In genomic region chr4:162732871-162733270, GRCh38 we compare ENCODE assay signal across 22 cellular contexts.
DNase-seq lines count a peak whose midpoint lies in the region; ATAC-seq, FAIRE-seq and TF ChIP-seq lines count a peak whose summit lies in the region.
"Had no signal": no experiment of that assay in that cellular context is flagged by ENCODE, and none has a peak within 500 bp of the region (broad histone marks: within the 10 kb centered on the region; RNA-seq: fewer than 3 reads in every experiment).

No MANE protein-coding gene starts in this region.

- H2BK120ac ChIP-seq in H1 (replicated peaks; ENCODE audit: low read depth, low read length), result no peak overlapping the region

- no peak overlapping the region for H4K91ac ChIP-seq in H1 (replicated peaks; ENCODE audit: insufficient read length, low read length)

- H3K27ac ChIP-seq in GM23338 (ENCODE audit: low read depth) (no peak overlapping the region), SK-N-SH (ENCODE audit: low read depth in 2 of 2, low read length in 1 of 2) (peak overlapping the region in 1 of 2 experiments; percentile 39; a peak in 1 of 4 replicates), H1 (ENCODE audit: low read depth, low read length) (no peak overlapping the region)
- H3K27ac ChIP-seq: HL-60 had no signal

- no peak overlapping the region for H3K18ac ChIP-seq in H1 (ENCODE audit: extremely low read depth, low read length)

- peak; percentile 7 for DNase-seq in GM23338 (ENCODE audit: low spot score)
- DNase-seq in SK-N-SH, result no peak
- no peak for DNase-seq in H1 (ENCODE audit: low read depth in 1 of 2, low spot score in 2 of 2)
- no peak for DNase-seq in sciatic nerve (ENCODE audit: low spot score)
- DNase-seq in stimulated activated CD4-positive, alpha-beta T cell treated with anti-CD3 and anti-CD28 coated beads, Interleukin-4, amount 100 ng/mL, for 1 hour, result no peak
- DNase-seq in 8988T, result no peak
- DNase-seq: C1 segment of cervical spinal cord; CD8-positive, alpha-beta T cell; EL; GF-D8; H9; HFFc6; KBM-7; NCI-H1092 treated with DMSO at 0.1 percent for 48 hours; NCI-H1436 treated with DMSO at 0.1 percent for 48 hours; NCI-H1930; NCI-H510A; SIG-M5 had no signal

- WGBS in SK-N-SH (ENCODE audit: low lambda C conversion rate), result 32% methylated on average over 6 of the region's 6 CpGs
- 81% methylated on average over 6 of the region's 6 CpGs; no CpG with 5 or more reads in 1 of the 2 experiments for WGBS in H1 (ENCODE audit: extremely low coverage in 1 of 2, insufficient coverage in 1 of 2, insufficient read length in 1 of 2, insufficient replicate concordance in 2 of 2, low coverage in 1 of 2, low lambda C conversion rate in 2 of 2, missing lambda C conversion rate in 1 of 2), 2 experiments

- no peak overlapping the region for H3K4me3 Mint-ChIP-seq in GM23338
- H3K4me3 Mint-ChIP-seq: CD8-positive, alpha-beta T cell; H9; HFFc6 had no signal

- H2AK5ac ChIP-seq in H1 (ENCODE audit: low read depth, low read length), result no peak overlapping the region

- H3K14ac ChIP-seq in H1 (ENCODE audit: insufficient read length), result no peak overlapping the region

- H3K4me1 ChIP-seq in GM23338 (ENCODE audit: insufficient read depth) (no peaks in the 10 kb centered on the region), SK-N-SH (ENCODE audit: control insufficient read depth in 1 of 2, insufficient read depth in 2 of 2, low read depth in 1 of 2, low read length in 1 of 2) (no peaks in the 10 kb centered on the region; a peak in 1 of 4 replicates), H1 (replicated peaks in 1 of 4; ENCODE audit: control insufficient read depth in 3 of 4, insufficient read depth in 4 of 4, low read length in 3 of 4) (no peaks in the 10 kb centered on the region)

- no peaks in the 10 kb centered on the region for H3K79me1 ChIP-seq in H1 (ENCODE audit: low read depth, low read length)

- H3K9me3 ChIP-seq in SK-N-SH (no peaks in the 10 kb centered on the region), H1 (ENCODE audit: insufficient read depth in 2 of 2, low read depth in 1 of 2, low read length in 1 of 2) (no peaks in the 10 kb centered on the region)

- H2BK5ac ChIP-seq in H1 (ENCODE audit: low read depth, low read length), result no peak overlapping the region

- no peaks in the 10 kb centered on the region for H3K36me3 ChIP-seq in GM23338 (ENCODE audit: insufficient read depth)
- H3K36me3 ChIP-seq in SK-N-SH (replicated peaks in 1 of 2; ENCODE audit: control insufficient read depth in 1 of 2, insufficient read depth in 2 of 2, low read length in 1 of 2), result no peaks in the 10 kb centered on the region
- H3K36me3 ChIP-seq in H1 (ENCODE audit: control insufficient read depth in 2 of 4, insufficient read depth in 4 of 4, low read length in 3 of 4), result no peaks in the 10 kb centered on the region

- POLR2A ChIA-PET in SK-N-SH (lab: Yijun Ruan, JAX) (no interaction called here), H1 (lab: Charles Lee; ENCODE audit: partially characterized antibody) (no interaction called here)

- H3K27me3 Mint-ChIP-seq in GM23338 (ENCODE audit: insufficient read depth, low read depth, poor library complexity), result no peaks in the 10 kb centered on the region

- H4K20me1 ChIP-seq in GM23338 (replicated peaks; ENCODE audit: insufficient read depth) (no peaks in the 10 kb centered on the region), SK-N-SH (ENCODE audit: insufficient read depth) (no peaks in the 10 kb centered on the region), H1 (replicated peaks in 1 of 2; ENCODE audit: control insufficient read depth in 1 of 2, insufficient read depth in 2 of 2, low read length in 2 of 2) (no peaks in the 10 kb centered on the region)

- no peaks in the 10 kb centered on the region for H3K27me3 ChIP-seq in GM23338 (ENCODE audit: insufficient read depth)
- no peaks in the 10 kb centered on the region for H3K27me3 ChIP-seq in SK-N-SH (ENCODE audit: insufficient read depth)
- H3K27me3 ChIP-seq in H1 (replicated peaks in 1 of 4; ENCODE audit: control insufficient read depth in 3 of 4, extremely low read depth in 1 of 4, insufficient read depth in 3 of 4, low read length in 3 of 4), result no peaks in the 10 kb centered on the region

- TF ChIP-seq POLR2A in H1 (IDR thresholded peaks at IDR 0.05; ENCODE audit: control extremely low read depth in 1 of 2, low read depth in 2 of 2, low read length in 2 of 2), result no peak

- H3K9ac ChIP-seq in SK-N-SH (no peak overlapping the region), H1 (replicated peaks in 1 of 4; ENCODE audit: extremely low read depth in 1 of 4, low read depth in 3 of 4, low read length in 3 of 4) (no peak overlapping the region)

- H3K23ac ChIP-seq in H1 (ENCODE audit: insufficient read length), result no peak overlapping the region

- no peaks in the 10 kb centered on the region for H3K79me2 ChIP-seq in GM23338 (replicated peaks; ENCODE audit: insufficient read depth)
- no peaks in the 10 kb centered on the region for H3K79me2 ChIP-seq in SK-N-SH (ENCODE audit: insufficient read depth)
- H3K79me2 ChIP-seq in H1 (ENCODE audit: control insufficient read depth in 1 of 2, insufficient read depth in 2 of 2, low read length in 2 of 2), result no peaks in the 10 kb centered on the region

- no peak overlapping the region for H3K4me2 ChIP-seq in GM23338
- no peak overlapping the region for H3K4me2 ChIP-seq in SK-N-SH
- no peak overlapping the region for H3K4me2 ChIP-seq in H1 (ENCODE audit: insufficient read depth in 1 of 2, low read depth in 2 of 2, low read length in 2 of 2)

- H3K23me2 ChIP-seq in H1 (ENCODE audit: low read depth, low read length), result no peaks in the 10 kb centered on the region

- TF ChIP-seq EP300 in SK-N-SH (IDR thresholded peaks at IDR 0.05; ENCODE audit: borderline replicate concordance in 1 of 2, low read depth in 1 of 2, low read length in 1 of 2) (no peak), H1 (IDR thresholded peaks at IDR 0.05; ENCODE audit: borderline replicate concordance in 1 of 2, low read depth in 2 of 2, low read length in 2 of 2) (no peak)

- CTCF ChIA-PET in SK-N-SH (lab: Yijun Ruan, JAX), result no interaction called here
- CTCF ChIA-PET in H1 (lab: Charles Lee; ENCODE audit: partially characterized antibody), result no interaction called here

- H3K4me3 ChIP-seq in GM23338, result no peak overlapping the region
- no peak overlapping the region for H3K4me3 ChIP-seq in SK-N-SH (ENCODE audit: low read depth in 2 of 2, low read length in 1 of 2)
- no peak overlapping the region for H3K4me3 ChIP-seq in H1 (ENCODE audit: extremely low read depth in 1 of 4, insufficient read depth in 2 of 4, low read depth in 3 of 4, low read length in 4 of 4)

- H2AFZ ChIP-seq in GM23338 (peak overlapping the region; percentile 90), SK-N-SH (ENCODE audit: low read depth) (no peak overlapping the region), H1 (ENCODE audit: low read length) (peak overlapping the region; percentile 56)

- no peak overlapping the region for H2BK15ac ChIP-seq in H1 (ENCODE audit: low read length)

- H4K5ac ChIP-seq in H1 (ENCODE audit: insufficient read length, low read depth, low read length), result no peak overlapping the region

- H3K27ac Mint-ChIP-seq in GM23338, result no peak overlapping the region
- H3K27ac Mint-ChIP-seq: CD8-positive, alpha-beta T cell; HFFc6 had no signal

- H3K4me1 Mint-ChIP-seq in GM23338, result no peaks in the 10 kb centered on the region
- H3K4me1 Mint-ChIP-seq: H9 had no signal

- TF ChIP-seq RAD21 in SK-N-SH (IDR thresholded peaks at IDR 0.05; ENCODE audit: low read length) (no peak), H1 (IDR thresholded peaks at IDR 0.05 in 1 of 2, conservative IDR thresholded peaks at IDR 0.05 in 1 of 2; ENCODE audit: low read depth in 2 of 2, low read length in 2 of 2) (no peak)

- no peaks in the 10 kb centered on the region for H3K9me2 ChIP-seq in GM23338 (ENCODE audit: insufficient read depth)
- H3K9me2 ChIP-seq in SK-N-SH, result no peaks in the 10 kb centered on the region

- no peak overlapping the region for H4K8ac ChIP-seq in H1 (ENCODE audit: extremely low read depth, insufficient read depth, low read length)

- intact Hi-C loops in sciatic nerve (cut with DNase I), result no loop called here

- no peak overlapping the region for H2BK12ac ChIP-seq in H1 (ENCODE audit: low read depth, low read length)

- no peak for TF ChIP-seq CTCF in GM23338 (conservative IDR thresholded peaks at IDR 0.05; ENCODE audit: low read depth in 2 of 2)
- no peak for TF ChIP-seq CTCF in SK-N-SH (IDR thresholded peaks at IDR 0.05)
- TF ChIP-seq CTCF in H1 (IDR thresholded peaks at IDR 0.05; ENCODE audit: control extremely low read depth in 1 of 3, insufficient read depth in 1 of 3, low read depth in 1 of 3, low read length in 3 of 3), result no peak

- no peaks in the 10 kb centered on the region for H3K9me3 Mint-ChIP-seq in GM23338
- H3K9me3 Mint-ChIP-seq: CD8-positive, alpha-beta T cell; H9 had no signal

- no peak for ATAC-seq in GM23338
- ATAC-seq in sciatic nerve, result peak; percentile 42
- no peak for ATAC-seq in GM21737 (IDR thresholded peaks at IDR 0.05; ENCODE audit: unreplicated experiment)
- ATAC-seq: CD8-positive, alpha-beta T cell; Panc1 had no signal

- H2BK20ac ChIP-seq in H1 (ENCODE audit: low read length), result no peak overlapping the region

- H3F3A ChIP-seq in GM23338 (replicated peaks; ENCODE audit: low read depth), result no peaks in the 10 kb centered on the region
- H3F3A ChIP-seq in SK-N-SH (replicated peaks; ENCODE audit: insufficient read depth), result peaks cover 5% of the 10 kb centered on the region

- FAIRE-seq in H1 (lab: Jason Lieb, UNC), result no peak
- FAIRE-seq: GM19239 had no signal

- H3K4ac ChIP-seq in H1 (replicated peaks; ENCODE audit: insufficient read length, low read depth, low read length), result no peak overlapping the region

- no peaks in the 10 kb centered on the region for H3K36me3 Mint-ChIP-seq in GM23338 (ENCODE audit: low read depth)
- H3K36me3 Mint-ChIP-seq: CD8-positive, alpha-beta T cell had no signal

- H3K56ac ChIP-seq in H1 (replicated peaks; ENCODE audit: insufficient read length, low read depth, low read length), result no peak overlapping the region

TF ChIP-seq in GM23338, 12 proteins besides CTCF, POLR2A, EP300 and RAD21 (continues in another document):
- no peak for TF ChIP-seq CREB1 (CRISPR knock-in tag; IDR thresholded peaks at IDR 0.05; ENCODE audit: low read depth)

TF ChIP-seq in SK-N-SH, 30 proteins besides CTCF, POLR2A, EP300 and RAD21 (continues in another document):
- TF ChIP-seq YY1 (IDR thresholded peaks at IDR 0.05; ENCODE audit: low read depth) (no peak), JUND (IDR thresholded peaks at IDR 0.05) (no peak)

TF ChIP-seq in H1, 55 proteins besides CTCF, POLR2A, EP300 and RAD21 (continues in another document):
- TF ChIP-seq CEBPB (IDR thresholded peaks at IDR 0.05; ENCODE audit: low read depth, low read length) (no peak), KDM1A (IDR thresholded peaks at IDR 0.05; ENCODE audit: borderline replicate concordance, low read length) (no peak), RFX5 (IDR thresholded peaks at IDR 0.05; ENCODE audit: borderline replicate concordance, low read depth, low read length) (no peak), MAX (IDR thresholded peaks at IDR 0.05) (no peak)
